10 cellular contexts compared by ENCODE assay signal in the genomic region with DNA sequence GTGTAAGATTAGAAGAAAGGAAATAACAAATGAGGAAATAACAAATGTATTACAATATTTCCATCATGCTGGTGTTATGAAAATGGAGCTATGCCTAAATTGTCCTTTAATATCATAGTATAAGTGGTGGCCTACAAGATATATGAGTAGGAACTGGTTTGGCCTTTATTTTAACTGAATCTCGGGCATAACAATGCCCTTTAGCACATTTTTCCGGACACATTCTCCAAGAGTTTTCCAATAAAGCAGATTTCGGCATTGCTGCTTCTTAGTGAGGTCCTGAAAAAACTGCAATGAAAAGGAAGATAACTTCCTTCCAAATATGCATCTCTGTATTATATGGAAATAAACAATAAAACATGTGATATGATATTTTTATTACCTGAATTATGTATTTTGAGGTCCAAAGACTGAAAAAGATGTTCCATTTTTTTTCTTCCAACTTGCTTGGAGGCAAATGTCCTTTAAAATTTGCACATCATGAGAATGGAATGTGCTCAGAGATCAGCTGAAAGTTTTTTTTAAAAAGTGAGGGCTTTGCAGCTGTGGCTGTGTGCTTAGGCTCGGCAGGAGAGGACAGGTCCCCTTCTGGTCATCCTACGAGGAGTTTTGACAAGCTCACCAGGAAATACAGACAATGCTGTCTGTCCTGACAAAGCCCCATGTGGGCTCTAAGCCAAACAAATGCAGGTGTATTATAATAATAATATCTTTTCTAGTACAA.
DNase-seq lines count a peak whose midpoint lies in the region; ATAC-seq, FAIRE-seq and TF ChIP-seq lines count a peak whose summit lies in the region.
"Had no signal": no experiment of that assay in that cellular context is flagged by ENCODE, and none has a peak within 500 bp of the region (broad histone marks: within the 10 kb centered on the region; RNA-seq: fewer than 3 reads in every experiment).

No MANE protein-coding gene starts in this region.

- H3K36me3 ChIP-seq in bronchial epithelial cell (ENCODE audit: control insufficient read depth, insufficient read depth, low read length) (no peaks in the 10 kb centered on the region), tibial artery (no peaks in the 10 kb centered on the region)

- H3K4me1 Mint-ChIP-seq in activated CD8-positive, alpha-beta memory T cell treated with anti-CD3 and anti-CD28 coated beads, Interleukin-2, amount 10 ng/mL, durations not matched to agents 7 days and 5 days: no peaks in the 10 kb centered on the region

- no peak for DNase-seq in HEK293T (ENCODE audit: extremely low spot score)
- peak; percentile 77 for DNase-seq in bronchial epithelial cell (ENCODE audit: low read depth)
- peak; percentile 22 for DNase-seq in iPS-NIHi11 (ENCODE audit: low spot score)
- DNase-seq in tibial artery: no peak
- DNase-seq in effector CD4-positive, alpha-beta T cell: no peak
- no peak for DNase-seq in activated CD4-positive, alpha-beta T cell treated with anti-CD3 and anti-CD28 coated beads, Interleukin-2, amount 50 U/mL, for 48 hours
- no peak for DNase-seq in activated CD8-positive, alpha-beta memory T cell treated with anti-CD3 and anti-CD28 coated beads, Interleukin-2, amount 10 ng/mL, durations not matched to agents 7 days and 5 days
- DNase-seq: activated CD8-positive, alpha-beta T cell treated with anti-CD3 and anti-CD28 coated beads for 36 hours; GDM1 had no signal

- TF ChIP-seq CTCF in bronchial epithelial cell (IDR thresholded peaks at IDR 0.05; ENCODE audit: insufficient read depth, low read length, severe bottlenecking): no peak
- no peak for TF ChIP-seq CTCF in tibial artery (IDR thresholded peaks at IDR 0.05)

- H3K27ac Mint-ChIP-seq in activated CD8-positive, alpha-beta memory T cell treated with anti-CD3 and anti-CD28 coated beads, Interleukin-2, amount 10 ng/mL, durations not matched to agents 7 days and 5 days: no peak overlapping the region
- H3K27ac Mint-ChIP-seq: activated CD8-positive, alpha-beta T cell treated with anti-CD3 and anti-CD28 coated beads for 36 hours had no signal

- FAIRE-seq in bronchial epithelial cell (lab: Jason Lieb, UNC): no peak

- H3K36me3 Mint-ChIP-seq in activated CD8-positive, alpha-beta memory T cell treated with anti-CD3 and anti-CD28 coated beads, Interleukin-2, amount 10 ng/mL, durations not matched to agents 7 days and 5 days: no peaks in the 10 kb centered on the region

- H3K27ac ChIP-seq in tibial artery: peak overlapping the region; percentile 69 to 74

- H3K27me3 ChIP-seq in bronchial epithelial cell (ENCODE audit: control insufficient read depth, insufficient read depth, low read length) (no peaks in the 10 kb centered on the region), tibial artery (no peaks in the 10 kb centered on the region)

- POLR2A ChIA-PET in HEK293T (lab: Yijun Ruan, JAX): interaction anchor here (1.0 kb wide), 1 partner anchor 134 kb away, joined by 4 read pairs; no protein-coding TSS in a partner anchor

- H3K9me3 Mint-ChIP-seq in activated CD8-positive, alpha-beta memory T cell treated with anti-CD3 and anti-CD28 coated beads, Interleukin-2, amount 10 ng/mL, durations not matched to agents 7 days and 5 days (ENCODE audit: low read depth): no peaks in the 10 kb centered on the region
- H3K9me3 Mint-ChIP-seq: activated CD8-positive, alpha-beta T cell treated with anti-CD3 and anti-CD28 coated beads for 36 hours had no signal

- H3K4me1 ChIP-seq in tibial artery: peaks cover 0 to 46% (median 25%) of the 10 kb centered on the region in 4 donors

- H3K4me3 Mint-ChIP-seq in activated CD8-positive, alpha-beta memory T cell treated with anti-CD3 and anti-CD28 coated beads, Interleukin-2, amount 10 ng/mL, durations not matched to agents 7 days and 5 days: no peak overlapping the region
- H3K4me3 Mint-ChIP-seq: activated CD8-positive, alpha-beta T cell treated with anti-CD3 and anti-CD28 coated beads for 36 hours had no signal

- CTCF ChIA-PET in HEK293T (lab: Yijun Ruan, JAX): interaction anchor here (0.7 kb wide), 1 partner anchor 155 kb away, joined by 3 read pairs; no protein-coding TSS in a partner anchor
- CTCF ChIA-PET in activated CD8-positive, alpha-beta memory T cell treated with anti-CD3 and anti-CD28 coated beads, Interleukin-2, amount 10 ng/mL, durations not matched to agents 7 days and 5 days (lab: Charles Lee): no interaction called here

- H3K4me3 ChIP-seq in bronchial epithelial cell (ENCODE audit: low read depth, low read length) (no peak overlapping the region), tibial artery (no peak overlapping the region)

- no peak for ATAC-seq in HG02870 (IDR thresholded peaks at IDR 0.05; ENCODE audit: unreplicated experiment)
- ATAC-seq in activated CD8-positive, alpha-beta memory T cell treated with anti-CD3 and anti-CD28 coated beads, Interleukin-2, amount 10 ng/mL, durations not matched to agents 7 days and 5 days: no peak
- ATAC-seq: activated CD8-positive, alpha-beta T cell treated with anti-CD3 and anti-CD28 coated beads for 36 hours had no signal

- no peaks in the 10 kb centered on the region for H3K9me3 ChIP-seq in tibial artery

- intact Hi-C loops in tibial artery (cut with DNase I; ENCODE audit: low total_unique reads): loop anchor here (10.0 kb wide), 2 partner anchors 135 to 1025 kb away; partner anchors contain the start of gene RND3

- H3K27me3 Mint-ChIP-seq in activated CD8-positive, alpha-beta memory T cell treated with anti-CD3 and anti-CD28 coated beads, Interleukin-2, amount 10 ng/mL, durations not matched to agents 7 days and 5 days: no peaks in the 10 kb centered on the region

TF ChIP-seq in HEK293T, 16 proteins besides CTCF, POLR2A, EP300 and RAD21:
- TF ChIP-seq ZNF384 (IDR thresholded peaks at IDR 0.05): peak; percentile 58
- no peak for TF ChIP-seq FOXA1 (IDR thresholded peaks at IDR 0.05)

Comparison
In these comparisons a context has a peak if more than half of its experiments do, and no peak if none do; other contexts are left out.
1. DNase-seq: peak in bronchial epithelial cell (single experiment) and iPS-NIHi11 (single experiment); none in HEK293T (single experiment), tibial artery (0 of 2), effector CD4-positive, alpha-beta T cell (single experiment), activated CD4-positive, alpha-beta T cell treated with anti-CD3 and anti-CD28 coated beads, Interleukin-2, amount 50 U/mL, for 48 hours (0 of 2) and activated CD8-positive, alpha-beta memory T cell treated with anti-CD3 and anti-CD28 coated beads, Interleukin-2, amount 10 ng/mL, durations not matched to agents 7 days and 5 days (single experiment).